In the genomic region with DNA sequence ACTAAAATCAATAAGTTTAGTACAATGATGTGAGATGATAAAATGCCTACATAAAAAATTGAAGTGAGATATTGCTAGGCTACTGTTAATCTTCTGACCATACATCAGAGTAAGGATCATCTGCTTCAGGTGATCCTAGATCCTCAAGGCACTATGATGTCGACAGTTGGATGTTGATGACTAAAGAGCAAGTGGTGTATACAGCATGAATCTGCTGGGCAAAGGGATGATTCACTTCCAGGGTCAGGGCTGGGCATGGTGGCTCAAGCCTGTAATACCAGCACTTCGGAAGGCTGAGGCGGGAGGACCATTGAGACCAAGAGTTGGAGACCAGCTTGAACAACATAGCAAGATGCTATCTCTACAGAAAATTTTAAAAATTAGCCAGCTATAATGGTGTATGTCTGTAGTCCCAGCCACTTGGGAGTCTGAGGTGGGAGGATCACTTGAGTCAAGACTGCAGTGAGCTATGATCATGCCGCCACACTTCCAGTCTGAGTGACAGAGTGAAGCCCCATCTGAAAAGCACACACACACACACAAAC, we compare ENCODE assay signal across 23 cellular contexts. TPM values are rescaled to one million over a fixed set of nuclear protein-coding genes. Genes with fewer than 3 reads are reported as not detected.
A peak's percentile ranks its signal among the peaks of the same experiment; 100 is the strongest.
DNase-seq lines count a peak whose midpoint lies in the region; ATAC-seq and TF ChIP-seq lines count a peak whose summit lies in the region.
"Had no signal": no experiment of that assay in that cellular context is flagged by ENCODE, and none has a peak within 500 bp of the region (broad histone marks: within the 10 kb centered on the region; RNA-seq: fewer than 3 reads in every experiment).

No MANE protein-coding gene starts in this region.

- no peak overlapping the region for H3K4me3 ChIP-seq in brain microvascular endothelial cell (ENCODE audit: low read depth, low read length)
- H3K4me3 ChIP-seq in foreskin fibroblast (ENCODE audit: low read depth in 1 of 2, low read length in 2 of 2) = no peak overlapping the region
- H3K4me3 ChIP-seq: lower lobe of right lung had no signal

- TF ChIP-seq CTCF in brain microvascular endothelial cell (IDR thresholded peaks at IDR 0.05; ENCODE audit: low read depth, low read length, missing control alignments) = no peak
- no peak for TF ChIP-seq CTCF in foreskin fibroblast (IDR thresholded peaks at IDR 0.05; ENCODE audit: low read depth, low read length)

- no peaks in the 10 kb centered on the region for H3K27me3 ChIP-seq in brain microvascular endothelial cell (replicated peaks)
- H3K27me3 ChIP-seq: BE2C had no signal

- in situ Hi-C loops in brain microvascular endothelial cell (cut with HindIII; ENCODE audit: low pct_ligation_motif_present, low sequenced_read_pairs) = no loop called here

- no peak for ATAC-seq in GM21825 (IDR thresholded peaks at IDR 0.05; ENCODE audit: unreplicated experiment)
- ATAC-seq in HG03378 (IDR thresholded peaks at IDR 0.05; ENCODE audit: unreplicated experiment) = no peak
- ATAC-seq: lower lobe of right lung, right cardiac atrium had no signal

- DNase-seq in A172 (ENCODE audit: low spot score) = peak; percentile 25
- peak; percentile 70 for DNase-seq in HT1080 (ENCODE audit: low read depth)
- peak; percentile 14 for DNase-seq in brain microvascular endothelial cell
- peak; percentile 28 to 47 for DNase-seq in foreskin fibroblast
- no peak for DNase-seq in mesenteric fat pad (ENCODE audit: low spot score)
- DNase-seq in stimulated activated CD4-positive, alpha-beta T cell treated with anti-CD3 and anti-CD28 coated beads, Interleukin-15, amount 100 ng/mL, for 24 hours = no peak
- DNase-seq: activated B cell treated with CpG ODN at 0.5 μM for 24 hours; activated CD4-positive, alpha-beta T cell treated with anti-CD3 and anti-CD28 coated beads, Interleukin-2, amount 50 U/mL, for 1 hour; activated naive CD4-positive, alpha-beta T cell treated with anti-CD3 and anti-CD28 coated beads for 36 hours; BE2C; CD8-positive, alpha-beta memory T cell; DMS153; kidney; lower lobe of right lung; NCI-H1092 treated with DMSO at 0.1 percent for 48 hours; NCI-H187 treated with DMSO at 0.1 percent for 48 hours; NCI-H2171 treated with DMSO at 0.1 percent for 48 hours; NCI-H524 treated with DMSO at 0.1 percent for 48 hours; NK-92 treated with Interleukin-12 subunit alpha and Interleukin-12 subunit beta, amount 100 ng/mL, for 24 hours; right cardiac atrium; stimulated activated CD4-positive, alpha-beta T cell treated with anti-CD3 and anti-CD28 coated beads, Interleukin-4, amount 100 ng/mL, for 1 hour had no signal

- no peaks in the 10 kb centered on the region for H3K36me3 ChIP-seq in brain microvascular endothelial cell (replicated peaks)
- H3K36me3 ChIP-seq: lower lobe of right lung had no signal

- no peak overlapping the region for H3K27ac ChIP-seq in brain microvascular endothelial cell
- H3K27ac ChIP-seq: lower lobe of right lung had no signal

RNA-seq across cellular contexts. Expression of a gene that starts 24.6 kb away (rescaled TPM):
- 74.7 and 95.8 TPM in 2 replicates for total RNA-seq in A172 (2014; rRNA removed; shearing (Covaris generic))
- 54.2 and 68.9 TPM in 2 replicates for total RNA-seq in HT1080 (2014; rRNA removed; shearing (Covaris generic))
- polyA plus RNA-seq in HT1080 (2015; cell fraction: cytosol; rRNA removed) = 52.7 and 65.0 TPM in 2 replicates
- 124 and 145 TPM in 2 replicates for polyA plus RNA-seq in HT1080 (2015; cell fraction: nucleus; rRNA removed)
- 0.29 TPM for total RNA-seq in mesenteric fat pad

Comparison
In these comparisons a context has a peak if more than half of its experiments do, and no peak if none do; other contexts are left out.
1. DNase-seq: peak in A172 (single experiment), HT1080 (single experiment), brain microvascular endothelial cell (single experiment) and foreskin fibroblast (2 of 2); none in mesenteric fat pad (single experiment) and stimulated activated CD4-positive, alpha-beta T cell treated with anti-CD3 and anti-CD28 coated beads, Interleukin-15, amount 100 ng/mL, for 24 hours (single experiment).
2. RNA of a gene that starts 24.6 kb away (total RNA-seq): 74.7 to 95.8 TPM in A172 and 54.2 to 68.9 TPM in HT1080; 0.29 TPM in mesenteric fat pad (single experiment); every median in the first group is over 10 times any median in the second.